Comparison of ENCODE assay signal across 15 cellular contexts in the genomic region with DNA sequence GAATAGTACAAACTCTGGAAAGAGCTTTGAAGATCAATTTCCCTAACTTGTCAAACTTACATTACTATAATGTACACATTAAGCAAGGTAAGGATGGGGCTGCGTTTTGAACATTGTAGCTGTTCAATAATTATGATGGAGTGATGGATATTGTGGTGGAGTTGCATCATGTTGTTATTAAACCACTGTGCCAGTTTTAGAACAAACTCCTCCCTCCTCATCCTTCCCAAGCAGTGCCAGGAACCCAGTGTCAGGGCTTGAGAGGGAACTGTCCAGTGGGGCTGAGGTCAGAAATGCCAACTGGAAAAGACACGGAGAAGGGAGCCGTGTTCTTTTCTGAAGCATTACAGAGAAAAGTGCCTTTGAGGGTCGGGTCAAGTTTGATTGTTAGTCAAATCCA.
"Had no signal": no experiment of that assay in that cellular context is flagged by ENCODE, and none has a peak within 500 bp of the region (broad histone marks: within the 10 kb centered on the region; RNA-seq: fewer than 3 reads in every experiment).

No MANE protein-coding gene starts in this region.

- H3K4me3 Mint-ChIP-seq: activated CD4-positive, alpha-beta memory T cell treated with anti-CD3 and anti-CD28 coated beads, Interleukin-2, amount 10 ng/mL, durations not matched to agents 7 days and 5 days; activated CD4-positive, alpha-beta T cell treated with anti-CD3 and anti-CD28 coated beads for 36 hours; activated naive CD8-positive, alpha-beta T cell; activated T-cell treated with anti-CD3 and anti-CD28 coated beads, Interleukin-2, amount 50 U/mL, for 4 hours; central memory CD8-positive, alpha-beta T cell had no signal

- H3K4me1 ChIP-seq: body of pancreas, lower lobe of right lung had no signal

- H3K9me3 ChIP-seq: body of pancreas, lower lobe of right lung, stomach had no signal

- H3K36me3 ChIP-seq: lower lobe of right lung, stomach had no signal

- H3K4me1 Mint-ChIP-seq: activated CD4-positive, alpha-beta memory T cell treated with anti-CD3 and anti-CD28 coated beads, Interleukin-2, amount 10 ng/mL, durations not matched to agents 7 days and 5 days; activated CD4-positive, alpha-beta T cell treated with anti-CD3 and anti-CD28 coated beads for 36 hours; central memory CD8-positive, alpha-beta T cell had no signal

- H3K4me3 ChIP-seq: body of pancreas, lower lobe of right lung, stomach had no signal

- H3K27me3 ChIP-seq: body of pancreas, stomach had no signal

- DNase-seq: activated CD4-positive, alpha-beta memory T cell treated with anti-CD3 and anti-CD28 coated beads, Interleukin-2, amount 10 ng/mL, durations not matched to agents 7 days and 5 days; activated CD4-positive, alpha-beta T cell treated with anti-CD3 and anti-CD28 coated beads for 36 hours; activated effector memory CD4-positive, alpha-beta T cell treated with anti-CD3 and anti-CD28 coated beads, Interleukin-2, amount 50 U/mL, for 16 hours; activated T-cell treated with anti-CD3 and anti-CD28 coated beads, Interleukin-2, amount 50 U/mL, for 4 hours; amygdala; body of pancreas; effector memory CD4-positive, alpha-beta T cell; foreskin melanocyte; lower lobe of right lung; stimulated activated CD4-positive, alpha-beta T cell treated with anti-CD3 and anti-CD28 coated beads, Interleukin-1b, Interleukin-23, amount 100 ng/mL, for 48 hours; stomach; T-helper 1 cell had no signal

- H3K9me3 Mint-ChIP-seq: activated CD4-positive, alpha-beta memory T cell treated with anti-CD3 and anti-CD28 coated beads, Interleukin-2, amount 10 ng/mL, durations not matched to agents 7 days and 5 days; activated T-cell treated with anti-CD3 and anti-CD28 coated beads, Interleukin-2, amount 50 U/mL, for 4 hours; central memory CD8-positive, alpha-beta T cell had no signal

- H3K36me3 Mint-ChIP-seq: activated naive CD8-positive, alpha-beta T cell had no signal

- H3K27ac Mint-ChIP-seq: activated CD4-positive, alpha-beta memory T cell treated with anti-CD3 and anti-CD28 coated beads, Interleukin-2, amount 10 ng/mL, durations not matched to agents 7 days and 5 days; activated CD4-positive, alpha-beta T cell treated with anti-CD3 and anti-CD28 coated beads for 36 hours; activated naive CD8-positive, alpha-beta T cell had no signal

- H3K27ac ChIP-seq: body of pancreas, lower lobe of right lung, stomach had no signal

- ATAC-seq: activated CD4-positive, alpha-beta T cell treated with anti-CD3 and anti-CD28 coated beads for 36 hours; activated T-cell treated with anti-CD3 and anti-CD28 coated beads, Interleukin-2, amount 50 U/mL, for 4 hours; body of pancreas; lower lobe of right lung; sciatic nerve had no signal
